ENCODE assay signal across 2 cellular contexts in the genomic region with DNA sequence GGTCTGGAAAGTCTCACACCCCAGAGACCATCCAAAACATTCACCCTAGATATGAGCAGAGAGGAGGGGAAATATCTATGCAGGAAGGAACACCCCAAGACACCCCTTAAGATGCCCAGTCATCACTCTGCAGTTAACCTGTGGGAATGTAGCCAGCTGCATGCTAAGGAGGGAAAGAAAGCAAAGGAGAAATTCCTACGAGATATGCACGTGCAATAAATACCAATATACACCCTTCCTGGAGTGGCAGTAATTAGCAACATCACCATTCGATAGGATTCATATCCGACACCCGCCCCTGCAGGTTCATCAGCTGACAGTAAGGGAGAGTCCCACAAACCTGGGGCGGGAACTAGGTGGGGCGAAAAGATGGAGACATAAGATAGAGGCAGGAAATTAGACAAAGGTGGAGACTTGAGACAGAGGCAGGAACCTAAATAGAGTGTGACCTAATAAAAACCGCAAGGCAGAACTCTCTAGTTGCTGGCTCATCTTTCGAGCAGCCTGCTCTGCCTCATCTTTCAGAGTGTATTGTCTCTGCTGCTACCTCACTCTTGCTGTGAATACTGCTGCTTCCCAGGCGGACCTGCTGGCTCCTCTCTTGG.
A peak's percentile ranks its signal among the peaks of the same experiment; 100 is the strongest.
TF ChIP-seq lines count a peak whose summit lies in the region.

No MANE protein-coding gene starts in this region.

TF ChIP-seq in HEK293, 187 proteins besides CTCF, POLR2A, EP300 and RAD21 (continued from another document):
- peak; percentile 95 for TF ChIP-seq KLF1 (tag by site-specific recombination; IDR thresholded peaks at IDR 0.05)

TF ChIP-seq in K562, 482 proteins besides CTCF, POLR2A, EP300 and RAD21 (continued from another document):
- TF ChIP-seq, protein P1, sequence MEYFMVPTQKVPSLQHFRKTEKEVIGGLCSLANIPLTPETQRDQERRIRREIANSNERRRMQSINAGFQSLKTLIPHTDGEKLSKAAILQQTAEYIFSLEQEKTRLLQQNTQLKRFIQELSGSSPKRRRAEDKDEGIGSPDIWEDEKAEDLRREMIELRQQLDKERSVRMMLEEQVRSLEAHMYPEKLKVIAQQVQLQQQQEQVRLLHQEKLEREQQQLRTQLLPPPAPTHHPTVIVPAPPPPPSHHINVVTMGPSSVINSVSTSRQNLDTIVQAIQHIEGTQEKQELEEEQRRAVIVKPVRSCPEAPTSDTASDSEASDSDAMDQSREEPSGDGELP (CRISPR knock-in tag; IDR thresholded peaks at IDR 0.05; ENCODE audit: borderline replicate concordance): 0 out of 2 replicates have a peak, but pooled peaks have one; percentile 24
- TF ChIP-seq ZNF239 (CRISPR knock-in tag; IDR thresholded peaks at IDR 0.05): no peak
- TF ChIP-seq HSF4 (CRISPR knock-in tag; IDR thresholded peaks at IDR 0.05; ENCODE audit: borderline replicate concordance): no peak
- 0 out of 2 replicates have a peak, but pooled peaks have one; percentile 28 for TF ChIP-seq CTBP1 (IDR thresholded peaks at IDR 0.05; ENCODE audit: borderline replicate concordance)
- no peak for TF ChIP-seq RNF2 (IDR thresholded peaks at IDR 0.05)
